In genomic region chr2:66446924-66447323, GRCh38 we compare ENCODE assay signal across 14 cellular contexts. TPM values are rescaled to one million over a fixed set of nuclear protein-coding genes. Genes with fewer than 3 reads are reported as not detected.
A peak's percentile ranks its signal among the peaks of the same experiment; 100 is the strongest.
DNase-seq lines count a peak whose midpoint lies in the region; ATAC-seq and TF ChIP-seq lines count a peak whose summit lies in the region.
"Had no signal": no experiment of that assay in that cellular context is flagged by ENCODE, and none has a peak within 500 bp of the region (broad histone marks: within the 10 kb centered on the region; RNA-seq: fewer than 3 reads in every experiment).

No MANE protein-coding gene starts in this region.

- H3K4ac ChIP-seq in H9 (ENCODE audit: low read depth, low read length) = no peak overlapping the region

- H3K27ac ChIP-seq in H9 (ENCODE audit: insufficient read length, low read depth, low read length) = no peak overlapping the region
- peak overlapping the region; percentile 50 to 81 (median 59) for H3K27ac ChIP-seq in right lobe of liver
- peak overlapping the region; percentile 92 for H3K27ac ChIP-seq in subcutaneous abdominal adipose tissue (ENCODE audit: low read depth, low read length)

- no peak overlapping the region for H2AFZ ChIP-seq in H9 (ENCODE audit: low read length)

- H3K9me3 Mint-ChIP-seq in H9 (peaks cover 0 to 5% of the 10 kb centered on the region in 2 experiments; a peak in 1 of 5 replicates), brain (no peaks in the 10 kb centered on the region)
- peaks cover 0 to 5% of the 10 kb centered on the region in 2 donors for H3K9me3 Mint-ChIP-seq in activated naive CD4-positive, alpha-beta T cell treated with anti-CD3 and anti-CD28 coated beads, Interleukin-2, amount 50 U/mL, for 72 hours

- H3K79me2 ChIP-seq in H9 (ENCODE audit: insufficient read depth, low read length) = no peaks in the 10 kb centered on the region

- no peak overlapping the region for H2BK5ac ChIP-seq in H9 (ENCODE audit: insufficient read length, low read length)

- H3K4me1 ChIP-seq in H9 (ENCODE audit: insufficient read depth, low read length) (no peaks in the 10 kb centered on the region), right lobe of liver (no peaks in the 10 kb centered on the region), subcutaneous abdominal adipose tissue (ENCODE audit: control insufficient read depth in 5 of 5, insufficient read depth in 5 of 5, low read length in 5 of 5) (peaks cover 0 to 61% (median 44%) of the 10 kb centered on the region in 5 donors)
- H3K4me1 ChIP-seq: parathyroid adenoma had no signal

- no peaks in the 10 kb centered on the region for H3K79me1 ChIP-seq in H9 (ENCODE audit: insufficient read depth, low read depth, low read length, poor library complexity, severe bottlenecking)

- H3K27ac Mint-ChIP-seq in H9 (no peak overlapping the region), brain (peak overlapping the region in 4 of 5 experiments; percentile 1 to 99 (median 96))
- H3K27ac Mint-ChIP-seq in activated naive CD4-positive, alpha-beta T cell treated with anti-CD3 and anti-CD28 coated beads, Interleukin-2, amount 50 U/mL, for 72 hours = no peak overlapping the region

- H3K9me3 ChIP-seq in H9 (ENCODE audit: control insufficient read depth, low read depth, low read length) (no peaks in the 10 kb centered on the region), right lobe of liver (peaks cover 0 to 2% (median 0%) of the 10 kb centered on the region in 4 donors), subcutaneous abdominal adipose tissue (ENCODE audit: control insufficient read depth in 5 of 5, low read length in 5 of 5) (no peaks in the 10 kb centered on the region)

- WGBS in H9 (ENCODE audit: extremely low coverage, insufficient read length, low lambda C conversion rate) = no CpG with 5 or more reads among the region's 8 CpGs
- WGBS in right lobe of liver (ENCODE audit: insufficient coverage, low coverage, low lambda C conversion rate, missing lambda C conversion rate) = 78% methylated on average over 8 of the region's 8 CpGs

- intact Hi-C loops in right lobe of liver (cut with DNase I) = no loop called here

- peak overlapping the region; percentile 77 for H3K4me2 ChIP-seq in H9 (ENCODE audit: insufficient read depth, insufficient read length, low read length)

- peak overlapping the region; percentile 53 to 79 for H3K4me3 Mint-ChIP-seq in H9
- H3K4me3 Mint-ChIP-seq in brain = peak overlapping the region in 4 of 5 experiments; percentile 59 to 98 (median 92)

- H3K36me3 Mint-ChIP-seq in H9 (ENCODE audit: insufficient read depth in 1 of 3, low read depth in 3 of 3) = no peaks in the 10 kb centered on the region
- H3K36me3 Mint-ChIP-seq in brain = peaks cover 29% of the 10 kb centered on the region
- H3K36me3 Mint-ChIP-seq in activated naive CD4-positive, alpha-beta T cell treated with anti-CD3 and anti-CD28 coated beads, Interleukin-2, amount 50 U/mL, for 72 hours = peaks cover 0 to 4% of the 10 kb centered on the region in 2 donors

- H2BK12ac ChIP-seq in H9 (ENCODE audit: insufficient read length, low read depth, low read length) = no peak overlapping the region

- no peak overlapping the region for H3T11ph ChIP-seq in H9 (ENCODE audit: low read length)

- no peak overlapping the region for H3K18ac ChIP-seq in H9 (ENCODE audit: insufficient read length, low read depth, low read length)

- peaks cover 16% of the 10 kb centered on the region for H3K23me2 ChIP-seq in H9 (ENCODE audit: insufficient read length, low read depth, low read length, poor library complexity, severe bottlenecking)

- H3K4me3 ChIP-seq in right lobe of liver (no peak overlapping the region), subcutaneous abdominal adipose tissue (ENCODE audit: low read depth in 1 of 5, low read length in 5 of 5) (peak overlapping the region; percentile 22 to 66 (median 60))
- H3K4me3 ChIP-seq: K562 had no signal

- H2BK20ac ChIP-seq in H9 (ENCODE audit: low read depth, low read length, poor library complexity, severe bottlenecking) = no peak overlapping the region

- no peaks in the 10 kb centered on the region for H3K36me3 ChIP-seq in right lobe of liver
- peaks cover 0 to 7% (median 0%) of the 10 kb centered on the region in 5 donors for H3K36me3 ChIP-seq in subcutaneous abdominal adipose tissue (ENCODE audit: control insufficient read depth in 5 of 5, insufficient read depth in 5 of 5, low read length in 5 of 5)

- H3K23ac ChIP-seq in H9 (ENCODE audit: insufficient read length, low read depth, low read length) = no peak overlapping the region

- no peaks in the 10 kb centered on the region for H4K20me1 ChIP-seq in H9 (ENCODE audit: control insufficient read depth, insufficient read depth, insufficient read length)

- DNase-seq in H9 = no peak
- DNase-seq in right lobe of liver = no peak
- DNase-seq in DMS153 (lab: John Stamatoyannopoulos, UW) = no peak
- no peak for DNase-seq in activated naive CD4-positive, alpha-beta T cell treated with anti-CD3 and anti-CD28 coated beads, Interleukin-2, amount 50 U/mL, for 72 hours (ENCODE audit: low spot score in 2 of 2)
- no peak for DNase-seq in cerebellum (ENCODE audit: low spot score)
- DNase-seq in activated T-cell treated with anti-CD3 and anti-CD28 coated beads, Interleukin-2, amount 50 U/mL, for 48 hours = no peak
- DNase-seq: COR-L47, NCI-H1930, OCI-M1, T-helper 2 cell had no signal

- TF ChIP-seq CTCF in H9 (conservative IDR thresholded peaks at IDR 0.05) = no peak
- TF ChIP-seq CTCF in brain (conservative IDR thresholded peaks at IDR 0.05) = no peak
- no peak for TF ChIP-seq CTCF in right lobe of liver (IDR thresholded peaks at IDR 0.05)

- ATAC-seq in right lobe of liver = no peak
- no peak for ATAC-seq in activated naive CD4-positive, alpha-beta T cell treated with anti-CD3 and anti-CD28 coated beads, Interleukin-2, amount 50 U/mL, for 72 hours
- ATAC-seq: K562 had no signal

- H3K9ac ChIP-seq in H9 (ENCODE audit: extremely low read depth, insufficient read length, low read length) (no peak overlapping the region), subcutaneous abdominal adipose tissue (ENCODE audit: low read length in 5 of 5) (peak overlapping the region in 2 of 5 donors; percentile 65 to 80)
- H3K9ac ChIP-seq: parathyroid adenoma had no signal

- peaks cover 34% of the 10 kb centered on the region for H3K27me3 ChIP-seq in H9 (ENCODE audit: insufficient read depth, low read length)
- H3K27me3 ChIP-seq in right lobe of liver = no peaks in the 10 kb centered on the region
- H3K27me3 ChIP-seq in subcutaneous abdominal adipose tissue (ENCODE audit: control insufficient read depth in 5 of 5, insufficient read depth in 4 of 5, low read length in 5 of 5) = peaks cover 0 to 18% (median 0%) of the 10 kb centered on the region in 5 donors

- H3K56ac ChIP-seq in H9 (ENCODE audit: insufficient read length, low read depth, low read length) = no peak overlapping the region

- H3K27me3 Mint-ChIP-seq in H9 (ENCODE audit: low read depth) (peaks cover 90% of the 10 kb centered on the region), brain (no peaks in the 10 kb centered on the region)

- H2AK5ac ChIP-seq in H9 (ENCODE audit: insufficient read length, low read length) = no peak overlapping the region

- no peak overlapping the region for H2BK120ac ChIP-seq in H9 (ENCODE audit: low read depth, low read length, poor library complexity, severe bottlenecking)

- no peak overlapping the region for H4K8ac ChIP-seq in H9 (replicated peaks; ENCODE audit: insufficient read length, low read depth, low read length)

- H4K91ac ChIP-seq in H9 (ENCODE audit: insufficient read length, low read depth, low read length) = no peak overlapping the region

- no peak overlapping the region for H3K14ac ChIP-seq in H9 (ENCODE audit: insufficient read depth, low read length)

- TF ChIP-seq POLR2A in right lobe of liver (IDR thresholded peaks at IDR 0.05) = no peak

- no peak overlapping the region for H2BK15ac ChIP-seq in H9 (ENCODE audit: low read depth, low read length)

- no peak overlapping the region for H4K5ac ChIP-seq in H9 (ENCODE audit: insufficient read length, low read depth, low read length)

- H3K4me1 Mint-ChIP-seq in H9 (peaks cover 17 to 30% of the 10 kb centered on the region in 2 experiments), brain (peaks cover 82% of the 10 kb centered on the region)

RNA-seq across cellular contexts. Expression of gene MEIS1, which starts 12.0 kb away (rescaled TPM):
- total RNA-seq in H9 (2021) (0.31 and 0.66 TPM in 2 replicates), right lobe of liver (1 to 10 TPM; 3.1 to 8.8 (median 4.2) TPM), cerebellum (180 TPM)
- 3.5 TPM for polyA plus RNA-seq in brain (ENCODE audit: insufficient read depth, low read depth, low replicate concordance)
- total RNA-seq in activated naive CD4-positive, alpha-beta T cell treated with anti-CD3 and anti-CD28 coated beads, Interleukin-2, amount 50 U/mL, for 72 hours = not detected

Comparison
In these comparisons a context has a peak if more than half of its experiments do, and no peak if none do; other contexts are left out.
1. H3K27ac Mint-ChIP-seq: peak in brain (4 of 5); none in H9 (0 of 3) and activated naive CD4-positive, alpha-beta T cell treated with anti-CD3 and anti-CD28 coated beads, Interleukin-2, amount 50 U/mL, for 72 hours (0 of 2).
2. H3K4me3 ChIP-seq: peak in subcutaneous abdominal adipose tissue (5 of 5); none in right lobe of liver (0 of 3).
3. RNA of gene MEIS1, which starts 12.0 kb away (total RNA-seq): 180 TPM in cerebellum (single experiment); 3.1 to 8.8 TPM in right lobe of liver, 0.31 to 0.66 TPM in H9 and not detected in activated naive CD4-positive, alpha-beta T cell treated with anti-CD3 and anti-CD28 coated beads, Interleukin-2, amount 50 U/mL, for 72 hours; every median in the first group is over 10 times any median in the second.